8 cellular contexts compared by ENCODE assay signal in genomic region chr10:80453715-80454525, GRCh38. TPM values are rescaled to one million over a fixed set of nuclear protein-coding genes. Genes with fewer than 3 reads are reported as not detected.
DNase-seq lines count a peak whose midpoint lies in the region; ATAC-seq, FAIRE-seq and TF ChIP-seq lines count a peak whose summit lies in the region.

Gene TSPAN14 (plus strand): TSS chr10:80454310. CDS start chr10:80489234, 34,924 bp downstream.

- peak within 1 kb of the TSS; percentile 96 for H3K4me3 ChIP-seq in adipocyte (ENCODE audit: low read length)
- H3K4me3 ChIP-seq in pancreas: peak within 1 kb of the TSS; percentile 74 to 95 (median 80)

- H3K9me3 ChIP-seq in adipocyte (ENCODE audit: control insufficient read depth, low read length) (peaks cover 8% of the 10 kb centered on the region), pancreas (no peaks in the 10 kb centered on the region)

- no peak for FAIRE-seq in pancreas (lab: Jason Lieb, UNC)

- H3K4me1 ChIP-seq in adipocyte (ENCODE audit: control insufficient read depth, insufficient read depth, low read length) (peaks cover 43% of the 10 kb centered on the region), pancreas (peaks cover 7 to 39% (median 19%) of the 10 kb centered on the region in 3 donors)

- peak within 1 kb of the TSS; percentile 99 for H3K4me3 Mint-ChIP-seq in type B pancreatic cell

- peak within 1 kb of the TSS; percentile 96 for H3K27ac Mint-ChIP-seq in type B pancreatic cell

- H3K27me3 ChIP-seq in adipocyte (replicated peaks; ENCODE audit: control insufficient read depth, insufficient read depth, low read length) (no peaks in the 10 kb centered on the region), pancreas (no peaks in the 10 kb centered on the region)

- H3K9me3 Mint-ChIP-seq in type B pancreatic cell: no peaks in the 10 kb centered on the region

- peak within 1 kb of the TSS; percentile 96 for H3K9ac ChIP-seq in adipocyte (ENCODE audit: low read length)

- H3K36me3 ChIP-seq in adipocyte (ENCODE audit: control insufficient read depth, insufficient read depth, low read length, severe bottlenecking) (peaks cover 5% of the 10 kb centered on the region), pancreas (no peaks in the 10 kb centered on the region)

- DNase-seq in DMS79 treated with DMSO at 0.1 percent for 48 hours (lab: John Stamatoyannopoulos, UW) (peak; percentile 26), HuH-7.5 (ENCODE audit: low spot score) (peak; percentile 69), SW 1271 (lab: John Stamatoyannopoulos, UW) (peak; percentile 9 to 61), adipocyte (ENCODE audit: low read depth) (peak; percentile 93), Right ventricle myocardium inferior (ENCODE audit: missing footprints) (peak; percentile 95), pancreas (peak; percentile 81 to 93 (median 88)), type B pancreatic cell (ENCODE audit: extremely low spot score, unreplicated experiment) (peak; percentile 86)

- ATAC-seq in GM21515 (IDR thresholded peaks at IDR 0.05; ENCODE audit: unreplicated experiment) (peak; percentile 63), Right ventricle myocardium inferior (peak; percentile 94), pancreas (peak; percentile 77 to 83 (median 81))

- intact Hi-C loops in Right ventricle myocardium inferior (cut with DNase I) (loop anchor here (2.0 to 5.0 kb wide), 2 partner anchors 45 to 473 kb away; no protein-coding TSS in a partner anchor), pancreas (cut with DNase I) (no loop called here)

- peaks cover 9% of the 10 kb centered on the region for H3K36me3 Mint-ChIP-seq in type B pancreatic cell

- WGBS in pancreas, 2 donors: 0% methylated on average over 43 to 105 of the region's 107 CpGs

- no peaks in the 10 kb centered on the region for H3K27me3 Mint-ChIP-seq in type B pancreatic cell

- TF ChIP-seq CTCF in pancreas (IDR thresholded peaks at IDR 0.05) (no peak), type B pancreatic cell (conservative IDR thresholded peaks at IDR 0.05) (no peak)

- peak within 1 kb of the TSS; percentile 89 to 97 (median 92) for H3K27ac ChIP-seq in pancreas

- H3K4me1 Mint-ChIP-seq in type B pancreatic cell (ENCODE audit: unreplicated experiment): peaks cover 24% of the 10 kb centered on the region

RNA-seq across cellular contexts. Expression of gene TSPAN14, which starts in this region (rescaled TPM):
- total RNA-seq in Right ventricle myocardium inferior (38.7 TPM), pancreas (10 to 100 TPM; 20.5 to 61.9 (median 26.2) TPM), type B pancreatic cell (ENCODE audit: low replicate concordance) (111 and 159 TPM in 2 replicates)
- 10 to 100 TPM; 10.6 to 18.8 TPM for polyA plus RNA-seq in pancreas

Comparison
In these comparisons a context has a peak if more than half of its experiments do, and no peak if none do; other contexts are left out.
1. Peak in every context shown above with its lines: DNase-seq, ATAC-seq, H3K4me3 ChIP-seq and H3K27ac ChIP-seq.
2. DNase-seq: peak in every context shown above with its lines; median percentile 95 in Right ventricle myocardium inferior; 93 in adipocyte; 88 in pancreas; 86 in type B pancreatic cell; 69 in HuH-7.5; 35 in SW 1271; 26 in DMS79 treated with DMSO at 0.1 percent for 48 hours.